In genomic region chr12:74509886-74510285, GRCh38 we compare ENCODE assay signal across 24 cellular contexts.
"Had no signal": no experiment of that assay in that cellular context is flagged by ENCODE, and none has a peak within 500 bp of the region (broad histone marks: within the 10 kb centered on the region; RNA-seq: fewer than 3 reads in every experiment).

No MANE protein-coding gene starts in this region.

- H3K4me3 Mint-ChIP-seq: activated CD4-positive, alpha-beta memory T cell treated with anti-CD3 and anti-CD28 coated beads for 36 hours; activated CD4-positive, alpha-beta T cell treated with anti-CD3 and anti-CD28 coated beads, Interleukin-2, amount 10 ng/mL, durations not matched to agents 7 days and 5 days; activated T-cell treated with anti-CD3 and anti-CD28 coated beads, Interleukin-2, amount 50 U/mL, for 4 hours had no signal

- H3K9me3 Mint-ChIP-seq: activated CD4-positive, alpha-beta T cell treated with anti-CD3 and anti-CD28 coated beads, Interleukin-2, amount 10 ng/mL, durations not matched to agents 7 days and 5 days had no signal

- H3K36me3 ChIP-seq: breast epithelium, MG63 had no signal

- H3K4me2 ChIP-seq: SK-N-SH had no signal

- H3K36me3 Mint-ChIP-seq: activated CD4-positive, alpha-beta memory T cell treated with anti-CD3 and anti-CD28 coated beads for 36 hours had no signal

- H3K4me1 Mint-ChIP-seq: activated CD4-positive, alpha-beta T cell treated with anti-CD3 and anti-CD28 coated beads, Interleukin-2, amount 10 ng/mL, durations not matched to agents 7 days and 5 days had no signal

- H3K9me3 ChIP-seq: breast epithelium, MG63, SK-N-SH had no signal

- DNase-seq: activated CD4-positive, alpha-beta memory T cell treated with anti-CD3 and anti-CD28 coated beads for 36 hours; activated CD4-positive, alpha-beta T cell treated with anti-CD3 and anti-CD28 coated beads, Interleukin-2, amount 10 ng/mL, durations not matched to agents 7 days and 5 days; activated CD4-positive, CD25-positive, alpha-beta regulatory T cell; activated CD8-positive, alpha-beta memory T cell treated with anti-CD3 and anti-CD28 coated beads for 24 hours; activated effector memory CD4-positive, alpha-beta T cell treated with anti-CD3 and anti-CD28 coated beads, Interleukin-2, amount 50 U/mL, for 16 hours; activated naive CD4-positive, alpha-beta T cell treated with Interleukin-2 at 50 U/mL for 16 hours; activated T-cell treated with anti-CD3 and anti-CD28 coated beads, Interleukin-2, amount 50 U/mL, for 4 hours; anterior cingulate cortex; caudate nucleus; MG63; MV-4-11; NCI-H1092 treated with DMSO at 0.1 percent for 48 hours; NCI-H1417 treated with DMSO at 0.1 percent for 48 hours; NCI-H1694 treated with DMSO at 0.1 percent for 48 hours; NCI-H2029 treated with DMSO at 0.1 percent for 48 hours; NCI-H510A; NK-92 treated with Interleukin-12 subunit alpha and Interleukin-12 subunit beta, amount 100 ng/mL, for 24 hours; OCI-M1; RPMI8226; SK-N-SH had no signal

- H3K4me3 ChIP-seq: breast epithelium, MG63 had no signal

- H3K27me3 ChIP-seq: MG63 had no signal

- H3K27ac ChIP-seq: breast epithelium had no signal

- H3K9ac ChIP-seq: SK-N-SH had no signal

- H3K27ac Mint-ChIP-seq: activated CD4-positive, alpha-beta memory T cell treated with anti-CD3 and anti-CD28 coated beads for 36 hours; activated CD4-positive, alpha-beta T cell treated with anti-CD3 and anti-CD28 coated beads, Interleukin-2, amount 10 ng/mL, durations not matched to agents 7 days and 5 days; activated naive CD4-positive, alpha-beta T cell treated with anti-CD3 and anti-CD28 coated beads, Interleukin-2, amount 50 U/mL, for 72 hours had no signal

- H3K4me1 ChIP-seq: breast epithelium had no signal

- ATAC-seq: activated naive CD4-positive, alpha-beta T cell treated with anti-CD3 and anti-CD28 coated beads, Interleukin-2, amount 50 U/mL, for 72 hours; activated T-cell treated with anti-CD3 and anti-CD28 coated beads, Interleukin-2, amount 50 U/mL, for 4 hours; Panc1; Right ventricle myocardium inferior had no signal
